1 cellular context compared by ENCODE assay signal in genomic region chr17:72684405-72685020, GRCh38.
A peak's percentile ranks its signal among the peaks of the same experiment; 100 is the strongest.
TF ChIP-seq lines count a peak whose summit lies in the region.

No MANE protein-coding gene starts in this region.

TF ChIP-seq in HepG2, 621 proteins besides CTCF, POLR2A, EP300 and RAD21 (continued from another document and continues in another):
- no peak for TF ChIP-seq ZNF318 (CRISPR knock-in tag; IDR thresholded peaks at IDR 0.05)
- TF ChIP-seq ZNF780A (CRISPR knock-in tag; IDR thresholded peaks at IDR 0.05): no peak
- TF ChIP-seq ZNF761 (CRISPR knock-in tag; conservative IDR thresholded peaks at IDR 0.05): no peak
- TF ChIP-seq TFAP4 (IDR thresholded peaks at IDR 0.05; ENCODE audit: borderline replicate concordance, low read depth): no peak
- no peak for TF ChIP-seq GABPA (IDR thresholded peaks at IDR 0.05; ENCODE audit: low read depth, low read length)
- no peak for TF ChIP-seq GABPA (CRISPR knock-in tag; IDR thresholded peaks at IDR 0.05; ENCODE audit: low read depth)
- TF ChIP-seq ZNF503 (CRISPR knock-in tag; IDR thresholded peaks at IDR 0.05): no peak
- no peak for TF ChIP-seq ARID5B (CRISPR knock-in tag; IDR thresholded peaks at IDR 0.05)
- TF ChIP-seq KLF11 (CRISPR knock-in tag; IDR thresholded peaks at IDR 0.05): no peak
- TF ChIP-seq ZNF451 (CRISPR knock-in tag; IDR thresholded peaks at IDR 0.05): no peak
- no peak for TF ChIP-seq HINFP (CRISPR knock-in tag; IDR thresholded peaks at IDR 0.05; ENCODE audit: low read depth)
- 0 out of 2 replicates have a peak, but pooled peaks have one; percentile 1 for TF ChIP-seq TBX3 (IDR thresholded peaks at IDR 0.05; ENCODE audit: borderline replicate concordance)
- no peak; the same call in none of the 2 replicates for TF ChIP-seq HIC2 (CRISPR knock-in tag; IDR thresholded peaks at IDR 0.05; ENCODE audit: low read depth)
- TF ChIP-seq PAF1 (CRISPR knock-in tag; IDR thresholded peaks at IDR 0.05): no peak
- TF ChIP-seq MYC (CRISPR knock-in tag; IDR thresholded peaks at IDR 0.05; ENCODE audit: borderline replicate concordance): no peak
- no peak for TF ChIP-seq ISL2 (CRISPR knock-in tag; IDR thresholded peaks at IDR 0.05)
- no peak for TF ChIP-seq SMAD3 (CRISPR knock-in tag; IDR thresholded peaks at IDR 0.05)
- no peak for TF ChIP-seq ZHX2 (IDR thresholded peaks at IDR 0.05; ENCODE audit: low read depth)
- no peak for TF ChIP-seq ZHX2 (CRISPR knock-in tag; IDR thresholded peaks at IDR 0.05; ENCODE audit: borderline replicate concordance)
- TF ChIP-seq MTERF4 (CRISPR knock-in tag; IDR thresholded peaks at IDR 0.05): no peak
